26 cellular contexts compared by ENCODE assay signal in genomic region chr13:100436099-100436498, GRCh38.
"Had no signal": no experiment of that assay in that cellular context is flagged by ENCODE, and none has a peak within 500 bp of the region (broad histone marks: within the 10 kb centered on the region; RNA-seq: fewer than 3 reads in every experiment).

No MANE protein-coding gene starts in this region.

- H3K9me3 ChIP-seq: MG63 had no signal

- DNase-seq: activated CD4-positive, alpha-beta memory T cell treated with anti-CD3 and anti-CD28 coated beads, Interleukin-2, amount 10 ng/mL, durations not matched to agents 7 days and 5 days; activated CD4-positive, alpha-beta T cell treated with anti-CD3 and anti-CD28 coated beads for 1 hour; activated CD4-positive, alpha-beta T cell treated with anti-CD3 and anti-CD28 coated beads, Interleukin-2, amount 50 U/mL, for 1 hour; activated gamma-delta T cell; activated naive CD4-positive, alpha-beta T cell treated with anti-CD3 and anti-CD28 coated beads for 36 hours; activated T-cell treated with anti-CD3 and anti-CD28 coated beads for 4 hours; activated T-cell treated with anti-CD3 and anti-CD28 coated beads, Interleukin-2, amount 50 U/mL, for 48 hours; amygdala; MG63; MV-4-11; NCI-H1092 treated with DMSO at 0.1 percent for 48 hours; NCI-H1417 treated with DMSO at 0.1 percent for 48 hours; NCI-H1694; NCI-H2029; NCI-H2107; NCI-H2171 treated with DMSO at 0.1 percent for 48 hours; NCI-H510A treated with DMSO at 0.1 percent for 48 hours; NCI-H69; PC-9; SHP77 treated with DMSO at 0.1 percent for 48 hours; T-helper 17 cell; T-helper 9 cell had no signal

- H3K4me3 ChIP-seq: MG63, PC-9 had no signal

- ATAC-seq: activated T-helper 17 cell treated with anti-CD3 and anti-CD28 coated beads, Interleukin-2, amount 50 U/mL, for 72 hours; T-helper 17 cell; WTC11 had no signal

- H3K27me3 ChIP-seq: MG63 had no signal

- H3K36me3 ChIP-seq: MG63 had no signal

- FAIRE-seq: astrocyte had no signal

- H3K9ac ChIP-seq: KMS-11 had no signal

- H3K27ac ChIP-seq: KMS-11, PC-9 had no signal
